33 cellular contexts compared by ENCODE assay signal in the genomic region with DNA sequence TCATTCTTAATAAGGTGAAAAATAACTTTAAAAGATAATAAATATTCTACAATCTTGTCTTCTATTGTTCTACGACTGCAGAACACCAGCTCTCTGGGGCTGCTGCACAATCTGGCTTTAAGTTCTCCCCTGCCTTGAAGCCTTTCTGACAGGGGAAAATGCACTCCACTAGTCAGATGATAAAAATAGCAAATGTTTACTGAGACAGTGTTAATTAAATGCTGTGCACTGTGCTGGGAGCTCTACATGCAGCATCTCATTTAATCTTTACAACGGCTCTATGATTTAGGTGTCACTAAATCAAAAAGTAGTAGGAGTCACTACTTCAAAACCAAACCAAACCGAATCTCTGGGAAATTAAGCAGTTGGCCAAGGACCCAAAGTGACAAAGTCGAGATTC.
"Had no signal": no experiment of that assay in that cellular context is flagged by ENCODE, and none has a peak within 500 bp of the region (broad histone marks: within the 10 kb centered on the region; RNA-seq: fewer than 3 reads in every experiment).

No MANE protein-coding gene starts in this region.

- H3K27ac ChIP-seq: adrenal gland, body of pancreas, breast epithelium, coronary artery, foreskin keratinocyte, gastrocnemius medialis, heart left ventricle had no signal

- H3K27ac Mint-ChIP-seq: activated CD4-positive, alpha-beta memory T cell treated with anti-CD3 and anti-CD28 coated beads for 36 hours; activated CD4-positive, alpha-beta T cell treated with anti-CD3 and anti-CD28 coated beads for 36 hours; activated CD4-positive, alpha-beta T cell treated with anti-CD3 and anti-CD28 coated beads, Interleukin-2, amount 10 ng/mL, durations not matched to agents 24 days and 14 days; activated CD8-positive, alpha-beta memory T cell treated with anti-CD3 and anti-CD28 coated beads, Interleukin-2, amount 10 ng/mL, durations not matched to agents 7 days and 5 days; activated CD8-positive, alpha-beta T cell treated with anti-CD3 and anti-CD28 coated beads, Interleukin-2, amount 10 ng/mL, durations not matched to agents 7 days and 5 days; activated naive CD4-positive, alpha-beta T cell treated with anti-CD3 and anti-CD28 coated beads for 36 hours; activated naive CD4-positive, alpha-beta T cell treated with anti-CD3 and anti-CD28 coated beads, Interleukin-2, amount 50 U/mL, for 24 hours; activated naive CD8-positive, alpha-beta T cell treated with anti-CD3 and anti-CD28 coated beads for 36 hours; activated naive CD8-positive, alpha-beta T cell treated with anti-CD3 and anti-CD28 coated beads, Interleukin-2, amount 50 U/mL, for 24 hours; activated T-helper 1 cell treated with anti-CD3 and anti-CD28 coated beads, Interleukin-12 subunit alpha, Interleukin-12 subunit beta, Interleukin-2, Interleukin-4 antibody, amounts not matched to agents 30 ng/mL and 10 ng/mL and 1 ng/mL, durations not matched to agents 14 hours and 24 hours and 36 hours; activated T-helper 2 cell treated with anti-CD3 and anti-CD28 coated beads, Interferon-gamma antibody, Interleukin-2, Interleukin-4, amounts not matched to agents 10 μg/mL and 5 μg/mL and 100 μg/mL, durations not matched to agents 14 hours and 24 hours and 36 hours; dendritic cell treated with granulocyte-macrophage colony-stimulating factor and Interleukin-4, amounts not matched to agents 40 ng/mL and 50 ng/mL, for 4 days; endodermal cell had no signal

- DNase-seq: activated CD4-positive, alpha-beta memory T cell treated with anti-CD3 and anti-CD28 coated beads for 36 hours; activated CD4-positive, alpha-beta T cell treated with anti-CD3 and anti-CD28 coated beads for 36 hours; activated CD4-positive, alpha-beta T cell treated with anti-CD3 and anti-CD28 coated beads, Interleukin-2, amount 10 ng/mL, durations not matched to agents 24 days and 14 days; activated CD4-positive, CD25-positive, alpha-beta regulatory T cell; activated CD4-positive, CD25-positive, alpha-beta regulatory T cell treated with anti-CD3 and anti-CD28 coated beads, Interleukin-2, amount 50 U/mL, for 72 hours; activated CD8-positive, alpha-beta memory T cell treated with anti-CD3 and anti-CD28 coated beads, Interleukin-2, amount 10 ng/mL, durations not matched to agents 7 days and 5 days; activated CD8-positive, alpha-beta memory T cell treated with anti-CD3 and anti-CD28 coated beads, Interleukin-2, amount 50 U/mL, for 4 hours; activated CD8-positive, alpha-beta T cell treated with anti-CD3 and anti-CD28 coated beads, Interleukin-2, amount 10 ng/mL, durations not matched to agents 7 days and 5 days; activated effector memory CD4-positive, alpha-beta T cell treated with anti-CD3 and anti-CD28 coated beads, Interleukin-2, amount 50 U/mL, for 16 hours; activated naive CD4-positive, alpha-beta T cell treated with anti-CD3 and anti-CD28 coated beads for 36 hours; activated naive CD8-positive, alpha-beta T cell treated with anti-CD3 and anti-CD28 coated beads for 36 hours; activated naive CD8-positive, alpha-beta T cell treated with anti-CD3 and anti-CD28 coated beads, Interleukin-2, amount 50 U/mL, for 24 hours; activated T-cell treated with anti-CD3 and anti-CD28 coated beads, Interleukin-2, amount 50 U/mL, for 1 hour; activated T-cell treated with anti-CD3 and anti-CD28 coated beads, Interleukin-2, amount 50 U/mL, for 48 hours; adrenal gland; amygdala; aorta; body of pancreas; dorsolateral prefrontal cortex; effector memory CD4-positive, alpha-beta T cell; endodermal cell; foreskin keratinocyte; gastrocnemius medialis; glutamatergic neuron; heart left ventricle; T-helper 2 cell had no signal

- H3K9me3 Mint-ChIP-seq: activated CD4-positive, alpha-beta memory T cell treated with anti-CD3 and anti-CD28 coated beads for 36 hours; activated CD4-positive, alpha-beta T cell treated with anti-CD3 and anti-CD28 coated beads, Interleukin-2, amount 10 ng/mL, durations not matched to agents 24 days and 14 days; activated naive CD4-positive, alpha-beta T cell treated with anti-CD3 and anti-CD28 coated beads for 36 hours; activated naive CD4-positive, alpha-beta T cell treated with anti-CD3 and anti-CD28 coated beads, Interleukin-2, amount 50 U/mL, for 24 hours; activated naive CD8-positive, alpha-beta T cell treated with anti-CD3 and anti-CD28 coated beads for 36 hours; activated naive CD8-positive, alpha-beta T cell treated with anti-CD3 and anti-CD28 coated beads, Interleukin-2, amount 50 U/mL, for 24 hours; activated T-helper 1 cell treated with anti-CD3 and anti-CD28 coated beads, Interleukin-12 subunit alpha, Interleukin-12 subunit beta, Interleukin-2, Interleukin-4 antibody, amounts not matched to agents 30 ng/mL and 10 ng/mL and 1 ng/mL, durations not matched to agents 14 hours and 24 hours and 36 hours; activated T-helper 2 cell treated with anti-CD3 and anti-CD28 coated beads, Interferon-gamma antibody, Interleukin-2, Interleukin-4, amounts not matched to agents 10 μg/mL and 5 μg/mL and 100 μg/mL, durations not matched to agents 14 hours and 24 hours and 36 hours; central memory CD8-positive, alpha-beta T cell; dendritic cell treated with granulocyte-macrophage colony-stimulating factor and Interleukin-4, amounts not matched to agents 40 ng/mL and 50 ng/mL, for 4 days; endodermal cell had no signal

- H3K4me3 ChIP-seq: adrenal gland, body of pancreas, breast epithelium, coronary artery, dorsolateral prefrontal cortex, gastrocnemius medialis, heart left ventricle had no signal

- H3K4me1 Mint-ChIP-seq: activated CD4-positive, alpha-beta T cell treated with anti-CD3 and anti-CD28 coated beads for 36 hours; activated CD4-positive, alpha-beta T cell treated with anti-CD3 and anti-CD28 coated beads, Interleukin-2, amount 10 ng/mL, durations not matched to agents 24 days and 14 days; activated CD8-positive, alpha-beta memory T cell treated with anti-CD3 and anti-CD28 coated beads, Interleukin-2, amount 10 ng/mL, durations not matched to agents 7 days and 5 days; activated naive CD4-positive, alpha-beta T cell treated with anti-CD3 and anti-CD28 coated beads, Interleukin-2, amount 50 U/mL, for 24 hours; activated naive CD8-positive, alpha-beta T cell treated with anti-CD3 and anti-CD28 coated beads for 36 hours; activated naive CD8-positive, alpha-beta T cell treated with anti-CD3 and anti-CD28 coated beads, Interleukin-2, amount 50 U/mL, for 24 hours; central memory CD8-positive, alpha-beta T cell had no signal

- H3K27me3 Mint-ChIP-seq: activated CD4-positive, alpha-beta memory T cell treated with anti-CD3 and anti-CD28 coated beads for 36 hours; activated CD8-positive, alpha-beta memory T cell treated with anti-CD3 and anti-CD28 coated beads, Interleukin-2, amount 10 ng/mL, durations not matched to agents 7 days and 5 days; activated naive CD8-positive, alpha-beta T cell treated with anti-CD3 and anti-CD28 coated beads for 36 hours; dendritic cell treated with granulocyte-macrophage colony-stimulating factor and Interleukin-4, amounts not matched to agents 40 ng/mL and 50 ng/mL, for 4 days had no signal

- H3K36me3 Mint-ChIP-seq: activated CD4-positive, alpha-beta memory T cell treated with anti-CD3 and anti-CD28 coated beads for 36 hours; activated CD8-positive, alpha-beta memory T cell treated with anti-CD3 and anti-CD28 coated beads, Interleukin-2, amount 10 ng/mL, durations not matched to agents 7 days and 5 days; activated naive CD4-positive, alpha-beta T cell treated with anti-CD3 and anti-CD28 coated beads, Interleukin-2, amount 50 U/mL, for 24 hours; activated naive CD8-positive, alpha-beta T cell treated with anti-CD3 and anti-CD28 coated beads for 36 hours had no signal

- H3K4me3 Mint-ChIP-seq: activated CD4-positive, alpha-beta memory T cell treated with anti-CD3 and anti-CD28 coated beads for 36 hours; activated CD4-positive, alpha-beta T cell treated with anti-CD3 and anti-CD28 coated beads for 36 hours; activated CD4-positive, alpha-beta T cell treated with anti-CD3 and anti-CD28 coated beads, Interleukin-2, amount 10 ng/mL, durations not matched to agents 24 days and 14 days; activated CD8-positive, alpha-beta memory T cell treated with anti-CD3 and anti-CD28 coated beads, Interleukin-2, amount 10 ng/mL, durations not matched to agents 7 days and 5 days; activated CD8-positive, alpha-beta T cell treated with anti-CD3 and anti-CD28 coated beads, Interleukin-2, amount 10 ng/mL, durations not matched to agents 7 days and 5 days; activated naive CD4-positive, alpha-beta T cell treated with anti-CD3 and anti-CD28 coated beads for 36 hours; activated naive CD4-positive, alpha-beta T cell treated with anti-CD3 and anti-CD28 coated beads, Interleukin-2, amount 50 U/mL, for 24 hours; activated naive CD8-positive, alpha-beta T cell treated with anti-CD3 and anti-CD28 coated beads for 36 hours; activated naive CD8-positive, alpha-beta T cell treated with anti-CD3 and anti-CD28 coated beads, Interleukin-2, amount 50 U/mL, for 24 hours; activated T-helper 1 cell treated with anti-CD3 and anti-CD28 coated beads, Interleukin-12 subunit alpha, Interleukin-12 subunit beta, Interleukin-2, Interleukin-4 antibody, amounts not matched to agents 30 ng/mL and 10 ng/mL and 1 ng/mL, durations not matched to agents 14 hours and 24 hours and 36 hours; central memory CD8-positive, alpha-beta T cell; dendritic cell treated with granulocyte-macrophage colony-stimulating factor and Interleukin-4, amounts not matched to agents 40 ng/mL and 50 ng/mL, for 4 days; endodermal cell had no signal

- H3K36me3 ChIP-seq: adrenal gland, breast epithelium, gastrocnemius medialis, heart left ventricle had no signal

- H3K27me3 ChIP-seq: adrenal gland, body of pancreas, breast epithelium, dorsolateral prefrontal cortex, foreskin keratinocyte, gastrocnemius medialis, heart left ventricle had no signal

- H3K4me1 ChIP-seq: adrenal gland, breast epithelium, gastrocnemius medialis had no signal

- H3K9me3 ChIP-seq: adrenal gland, body of pancreas, breast epithelium, gastrocnemius medialis, heart left ventricle had no signal
